12 cellular contexts compared by ENCODE assay signal in the genomic region with DNA sequence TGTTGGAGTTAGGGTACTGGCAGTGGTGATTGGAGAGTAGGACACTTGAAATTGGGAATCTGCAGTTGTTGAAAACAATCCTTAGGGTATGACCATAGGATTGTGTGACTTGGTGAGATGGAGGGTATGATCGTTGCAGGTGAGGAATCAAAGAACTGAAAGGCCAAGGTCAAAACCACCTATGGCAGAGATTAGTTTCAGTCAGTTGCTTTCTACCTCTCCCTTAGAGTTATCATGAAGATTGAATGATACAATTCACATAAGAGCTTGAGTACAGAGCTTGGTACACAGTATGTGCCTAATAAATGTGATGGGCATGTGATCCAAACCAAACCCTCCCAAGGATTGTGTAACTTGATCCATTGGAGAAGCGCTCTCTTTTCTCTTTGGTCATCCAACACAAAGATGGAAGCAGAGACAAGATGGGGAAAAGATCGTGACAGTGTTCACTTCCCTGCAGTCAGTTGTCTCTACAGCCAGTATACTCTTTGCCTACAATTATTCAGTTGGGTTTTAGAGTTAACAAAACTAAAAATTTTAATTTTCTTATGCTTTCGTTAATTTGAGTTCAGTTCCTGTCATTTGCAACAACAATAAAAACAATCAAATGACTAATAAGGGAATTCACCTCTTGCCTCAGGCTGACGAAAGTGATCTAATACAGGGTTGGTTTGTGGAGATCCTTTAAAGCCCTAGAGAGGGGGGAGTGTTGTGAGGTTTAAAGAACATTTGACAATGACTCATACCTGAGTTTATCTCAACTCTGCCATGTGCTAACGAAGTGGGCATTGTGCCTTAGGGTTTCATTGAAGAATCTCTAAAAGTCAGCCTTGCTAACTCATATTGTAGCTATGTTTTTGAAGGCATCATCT. TPM values are rescaled to one million over a fixed set of nuclear protein-coding genes. Genes with fewer than 3 reads are reported as not detected.
DNase-seq lines count a peak whose midpoint lies in the region; ATAC-seq and TF ChIP-seq lines count a peak whose summit lies in the region.
"Had no signal": no experiment of that assay in that cellular context is flagged by ENCODE, and none has a peak within 500 bp of the region (broad histone marks: within the 10 kb centered on the region; RNA-seq: fewer than 3 reads in every experiment).

No MANE protein-coding gene starts in this region.

- peak; percentile 51 for ATAC-seq in GM19351 (IDR thresholded peaks at IDR 0.05; ENCODE audit: unreplicated experiment)
- ATAC-seq in GM21825 (IDR thresholded peaks at IDR 0.05; ENCODE audit: unreplicated experiment) = no peak
- no peak for ATAC-seq in GM18511 (IDR thresholded peaks at IDR 0.05; ENCODE audit: unreplicated experiment)

- DNase-seq in M059J (ENCODE audit: low read depth) = peak; percentile 98
- peak; percentile 51 for DNase-seq in astrocyte of the spinal cord (ENCODE audit: low read depth, low spot score)
- DNase-seq in myocyte (ENCODE audit: low read depth) = peak; percentile 61
- no peak for DNase-seq in activated CD4-positive, alpha-beta memory T cell treated with anti-CD3 and anti-CD28 coated beads, Interleukin-2, amount 10 ng/mL, durations not matched to agents 7 days and 5 days
- no peak for DNase-seq in NCI-H1048 (lab: John Stamatoyannopoulos, UW)
- DNase-seq: caudate nucleus, DMS79 treated with DMSO at 0.1 percent for 48 hours, hippocampal formation, Right ventricle myocardium superior had no signal

- CTCF ChIA-PET in activated CD4-positive, alpha-beta memory T cell treated with anti-CD3 and anti-CD28 coated beads, Interleukin-2, amount 10 ng/mL, durations not matched to agents 7 days and 5 days (lab: Charles Lee) = no interaction called here

- H3K27ac Mint-ChIP-seq in activated CD4-positive, alpha-beta memory T cell treated with anti-CD3 and anti-CD28 coated beads, Interleukin-2, amount 10 ng/mL, durations not matched to agents 7 days and 5 days = no peak overlapping the region

- in situ Hi-C loops in astrocyte of the spinal cord (cut with HindIII; ENCODE audit: low sequenced_read_pairs) = no loop called here

- POLR2A ChIA-PET in activated CD4-positive, alpha-beta memory T cell treated with anti-CD3 and anti-CD28 coated beads, Interleukin-2, amount 10 ng/mL, durations not matched to agents 7 days and 5 days (lab: Charles Lee) = interaction anchor here (2.2 kb wide), 1 partner anchor 15 kb away, joined by 6 read pairs; a partner anchor contains a TSS

- H3K4me3 Mint-ChIP-seq in activated CD4-positive, alpha-beta memory T cell treated with anti-CD3 and anti-CD28 coated beads, Interleukin-2, amount 10 ng/mL, durations not matched to agents 7 days and 5 days = no peak overlapping the region

- peaks cover 2% of the 10 kb centered on the region for H3K9me3 Mint-ChIP-seq in activated CD4-positive, alpha-beta memory T cell treated with anti-CD3 and anti-CD28 coated beads, Interleukin-2, amount 10 ng/mL, durations not matched to agents 7 days and 5 days

- H3K4me3 ChIP-seq in astrocyte of the spinal cord (ENCODE audit: low read depth, low read length) = no peak overlapping the region

- H3K27me3 Mint-ChIP-seq in activated CD4-positive, alpha-beta memory T cell treated with anti-CD3 and anti-CD28 coated beads, Interleukin-2, amount 10 ng/mL, durations not matched to agents 7 days and 5 days = peaks cover 22% of the 10 kb centered on the region

- no peaks in the 10 kb centered on the region for H3K36me3 Mint-ChIP-seq in activated CD4-positive, alpha-beta memory T cell treated with anti-CD3 and anti-CD28 coated beads, Interleukin-2, amount 10 ng/mL, durations not matched to agents 7 days and 5 days (ENCODE audit: low read depth)

- peaks cover 11% of the 10 kb centered on the region for H3K4me1 Mint-ChIP-seq in activated CD4-positive, alpha-beta memory T cell treated with anti-CD3 and anti-CD28 coated beads, Interleukin-2, amount 10 ng/mL, durations not matched to agents 7 days and 5 days

- no peak for TF ChIP-seq CTCF in astrocyte of the spinal cord (IDR thresholded peaks at IDR 0.05; ENCODE audit: low read depth, low read length)

RNA-seq across cellular contexts. Expression of a gene that starts 14.7 kb away (rescaled TPM):
- 124 and 171 TPM in 2 replicates for total RNA-seq in M059J (2014; rRNA removed; shearing (Covaris generic))
- total RNA-seq in myocyte = 90.4 and 101 TPM in 2 replicates
- 60.9 TPM for polyA plus RNA-seq in myocyte (2012)
- 100 to 1,000 TPM; 170 to 174 TPM for total RNA-seq in activated CD4-positive, alpha-beta memory T cell treated with anti-CD3 and anti-CD28 coated beads, Interleukin-2, amount 10 ng/mL, durations not matched to agents 7 days and 5 days

Comparison
In these comparisons a context has a peak if more than half of its experiments do, and no peak if none do; other contexts are left out.
1. DNase-seq: peak in M059J (single experiment), astrocyte of the spinal cord (single experiment) and myocyte (single experiment); none in activated CD4-positive, alpha-beta memory T cell treated with anti-CD3 and anti-CD28 coated beads, Interleukin-2, amount 10 ng/mL, durations not matched to agents 7 days and 5 days (single experiment) and NCI-H1048 (single experiment).